In genomic region chr7:47255441-47255840, GRCh38 we compare ENCODE assay signal across 25 cellular contexts.
DNase-seq lines count a peak whose midpoint lies in the region; ATAC-seq, FAIRE-seq and TF ChIP-seq lines count a peak whose summit lies in the region.
"Had no signal": no experiment of that assay in that cellular context is flagged by ENCODE, and none has a peak within 500 bp of the region (broad histone marks: within the 10 kb centered on the region; RNA-seq: fewer than 3 reads in every experiment).

No MANE protein-coding gene starts in this region.

- H3K9me2 ChIP-seq in OCI-LY1 (ENCODE audit: low read depth, low read length) = no peaks in the 10 kb centered on the region

- H3K4me2 ChIP-seq in OCI-LY1 (ENCODE audit: low read length) (peak overlapping the region; percentile 76; the same call in 1 of the 2 replicates), neural progenitor cell (no peak overlapping the region)

- TF ChIP-seq POLR2A in H54 (IDR thresholded peaks at IDR 0.05; ENCODE audit: low read depth, low read length) = no peak

- H3K9ac ChIP-seq in OCI-LY1 (ENCODE audit: low read length) (no peak overlapping the region), neural progenitor cell (no peak overlapping the region)

- peaks cover 11% of the 10 kb centered on the region for H3K4me1 Mint-ChIP-seq in neural progenitor cell
- peaks cover 6% of the 10 kb centered on the region for H3K4me1 Mint-ChIP-seq in activated T-cell treated with anti-CD3 and anti-CD28 coated beads, Interleukin-2, amount 50 U/mL, for 4 hours (ENCODE audit: low read depth)

- H3K27me3 ChIP-seq in OCI-LY1 (ENCODE audit: insufficient read depth, low read length) (peaks cover 6% of the 10 kb centered on the region; the same call in 1 of the 2 replicates), neural progenitor cell (peaks cover 14% of the 10 kb centered on the region)
- H3K27me3 ChIP-seq: gastroesophageal sphincter, testis had no signal

- no peaks in the 10 kb centered on the region for H3K36me3 Mint-ChIP-seq in neural progenitor cell
- no peaks in the 10 kb centered on the region for H3K36me3 Mint-ChIP-seq in activated T-cell treated with anti-CD3 and anti-CD28 coated beads, Interleukin-2, amount 50 U/mL, for 4 hours (ENCODE audit: insufficient read depth)

- no peak overlapping the region for H3K27ac Mint-ChIP-seq in neural progenitor cell
- H3K27ac Mint-ChIP-seq: activated CD4-positive, alpha-beta T cell treated with anti-CD3 and anti-CD28 coated beads for 36 hours; activated naive CD4-positive, alpha-beta T cell treated with anti-CD3 and anti-CD28 coated beads, Interleukin-2, amount 50 U/mL, for 72 hours; activated T-cell treated with anti-CD3 and anti-CD28 coated beads, Interleukin-2, amount 50 U/mL, for 72 hours; CD4-positive, alpha-beta T cell; H9 had no signal

- ATAC-seq in GM18511 (IDR thresholded peaks at IDR 0.05; ENCODE audit: unreplicated experiment) = no peak
- no peak for ATAC-seq in activated T-cell treated with anti-CD3 and anti-CD28 coated beads, Interleukin-2, amount 50 U/mL, for 4 hours
- ATAC-seq: activated CD4-positive, alpha-beta T cell treated with anti-CD3 and anti-CD28 coated beads for 36 hours; activated naive CD4-positive, alpha-beta T cell treated with anti-CD3 and anti-CD28 coated beads, Interleukin-2, amount 50 U/mL, for 72 hours; activated T-cell treated with anti-CD3 and anti-CD28 coated beads, Interleukin-2, amount 50 U/mL, for 72 hours; gastroesophageal sphincter; PC-3 had no signal

- H3K36me3 ChIP-seq in OCI-LY1 (ENCODE audit: insufficient read depth, low read length) = no peaks in the 10 kb centered on the region; the same call in 1 of the 2 replicates
- no peaks in the 10 kb centered on the region for H3K36me3 ChIP-seq in neural progenitor cell
- H3K36me3 ChIP-seq: gastroesophageal sphincter, prostate gland had no signal

- H3K4me3 ChIP-seq in OCI-LY1 (ENCODE audit: low read depth, low read length, poor library complexity, severe bottlenecking) (no peak overlapping the region), neural progenitor cell (no peak overlapping the region)
- H3K4me3 ChIP-seq: gastroesophageal sphincter, prostate gland, testis had no signal

- DNase-seq in CD1c-positive myeloid dendritic cell (ENCODE audit: extremely low spot score) = peak; percentile 3
- DNase-seq in fibroblast of peridontal ligament (ENCODE audit: extremely low read depth) = peak; percentile 51
- no peak for DNase-seq in neural progenitor cell (ENCODE audit: low spot score)
- DNase-seq in H54 (ENCODE audit: insufficient read length, low spot score) = no peak
- no peak for DNase-seq in activated CD4-positive, alpha-beta T cell treated with anti-CD3 and anti-CD28 coated beads for 1 hour
- no peak for DNase-seq in activated T-cell treated with anti-CD3 and anti-CD28 coated beads, Interleukin-2, amount 50 U/mL, for 4 hours
- DNase-seq: activated CD4-positive, alpha-beta T cell treated with anti-CD3 and anti-CD28 coated beads for 36 hours; activated T-cell treated with anti-CD3 and anti-CD28 coated beads, Interleukin-2, amount 50 U/mL, for 72 hours; CD4-positive, alpha-beta T cell; effector memory CD4-positive, alpha-beta T cell; H9; NCI-H1048; NCI-H2029; NCI-H446; PC-3; SIG-M5; stimulated activated CD4-positive, alpha-beta T cell treated with anti-CD3 and anti-CD28 coated beads, Interleukin-1b, Interleukin-23, amount 100 ng/mL, for 48 hours; testis had no signal

- H3K79me2 ChIP-seq in OCI-LY1 (ENCODE audit: insufficient read depth, low read length) (no peaks in the 10 kb centered on the region), neural progenitor cell (ENCODE audit: low read depth) (no peaks in the 10 kb centered on the region)

- H2AFZ ChIP-seq in OCI-LY1 (ENCODE audit: low read length) = no peak overlapping the region
- H2AFZ ChIP-seq in neural progenitor cell (replicated peaks) = no peak overlapping the region

- peaks cover 11% of the 10 kb centered on the region for H3K27me3 Mint-ChIP-seq in neural progenitor cell (ENCODE audit: insufficient read depth, low read depth)
- peaks cover 24% of the 10 kb centered on the region for H3K27me3 Mint-ChIP-seq in activated T-cell treated with anti-CD3 and anti-CD28 coated beads, Interleukin-2, amount 50 U/mL, for 4 hours (ENCODE audit: low read depth)

- H3F3A ChIP-seq in OCI-LY1 (ENCODE audit: insufficient read depth, low read length) (no peaks in the 10 kb centered on the region), neural progenitor cell (ENCODE audit: low read depth) (peaks cover 7% of the 10 kb centered on the region)

- H3K4me1 ChIP-seq in OCI-LY1 (ENCODE audit: insufficient read depth, low read length, severe bottlenecking) = peaks cover 16% of the 10 kb centered on the region
- H3K4me1 ChIP-seq in neural progenitor cell = no peaks in the 10 kb centered on the region
- H3K4me1 ChIP-seq: prostate gland had no signal

- peak overlapping the region; percentile 60 for H3K4me3 Mint-ChIP-seq in neural progenitor cell
- H3K4me3 Mint-ChIP-seq in activated T-cell treated with anti-CD3 and anti-CD28 coated beads, Interleukin-2, amount 50 U/mL, for 4 hours = no peak overlapping the region

- peaks cover 6% of the 10 kb centered on the region for H3K9me3 Mint-ChIP-seq in neural progenitor cell
- H3K9me3 Mint-ChIP-seq in activated T-cell treated with anti-CD3 and anti-CD28 coated beads, Interleukin-2, amount 50 U/mL, for 4 hours = no peaks in the 10 kb centered on the region
- H3K9me3 Mint-ChIP-seq: CD4-positive, alpha-beta T cell had no signal

- H3K27ac ChIP-seq in OCI-LY1 (ENCODE audit: low read depth, low read length, poor library complexity, severe bottlenecking) = no peak overlapping the region
- H3K27ac ChIP-seq in neural progenitor cell = no peak overlapping the region
- H3K27ac ChIP-seq: prostate gland had no signal

- TF ChIP-seq CTCF in OCI-LY1 (IDR thresholded peaks at IDR 0.05; ENCODE audit: low read length) (no peak), neural progenitor cell (IDR thresholded peaks at IDR 0.05) (no peak)

- H3K9me3 ChIP-seq in OCI-LY1 (ENCODE audit: low read length) (peaks cover 5% of the 10 kb centered on the region; the same call in 1 of the 2 replicates), neural progenitor cell (ENCODE audit: low read depth) (no peaks in the 10 kb centered on the region)
- H3K9me3 ChIP-seq: gastroesophageal sphincter, prostate gland, testis had no signal

- H4K20me1 ChIP-seq in OCI-LY1 (ENCODE audit: insufficient read depth, low read length) (no peaks in the 10 kb centered on the region), neural progenitor cell (ENCODE audit: low read depth) (no peaks in the 10 kb centered on the region)

- FAIRE-seq in H54 (lab: Jason Lieb, UNC) = no peak
- FAIRE-seq: G401.6, GM18507 had no signal

Comparison
In these comparisons a context has a peak if more than half of its experiments do, and no peak if none do; other contexts are left out.
1. DNase-seq: peak in CD1c-positive myeloid dendritic cell (single experiment) and fibroblast of peridontal ligament (single experiment); none in neural progenitor cell (single experiment), H54 (single experiment), activated CD4-positive, alpha-beta T cell treated with anti-CD3 and anti-CD28 coated beads for 1 hour (single experiment) and activated T-cell treated with anti-CD3 and anti-CD28 coated beads, Interleukin-2, amount 50 U/mL, for 4 hours (single experiment).